ENCODE assay signal across 16 cellular contexts in genomic region chr22:43205261-43205691, GRCh38. TPM values are rescaled to one million over a fixed set of nuclear protein-coding genes. Genes with fewer than 3 reads are reported as not detected.
DNase-seq lines count a peak whose midpoint lies in the region; ATAC-seq and TF ChIP-seq lines count a peak whose summit lies in the region.
"Had no signal": no experiment of that assay in that cellular context is flagged by ENCODE, and none has a peak within 500 bp of the region (broad histone marks: within the 10 kb centered on the region; RNA-seq: fewer than 3 reads in every experiment).

No MANE protein-coding gene starts in this region.

- H3K9me3 Mint-ChIP-seq in activated CD4-positive, alpha-beta T cell treated with anti-CD3 and anti-CD28 coated beads, Interleukin-2, amount 10 ng/mL, durations not matched to agents 24 days and 14 days = no peaks in the 10 kb centered on the region
- H3K9me3 Mint-ChIP-seq in activated CD4-positive, alpha-beta T cell treated with anti-CD3 and anti-CD28 coated beads, Interleukin-2, amount 10 ng/mL, durations not matched to agents 7 days and 5 days = no peaks in the 10 kb centered on the region
- no peaks in the 10 kb centered on the region for H3K9me3 Mint-ChIP-seq in CD4-positive, alpha-beta memory T cell
- H3K9me3 Mint-ChIP-seq in activated T-helper 17 cell treated with anti-CD3 and anti-CD28 coated beads, Interleukin-2, amount 50 U/mL, for 72 hours = no peaks in the 10 kb centered on the region
- H3K9me3 Mint-ChIP-seq in GM23338 = no peaks in the 10 kb centered on the region; the same call in 2 of the 3 replicates

- no peaks in the 10 kb centered on the region for H3K9me3 ChIP-seq in CD4-positive, alpha-beta memory T cell (ENCODE audit: control insufficient read depth in 1 of 2, low read length in 2 of 2)
- H3K9me3 ChIP-seq: BLaER1 had no signal

- H3K79me2 ChIP-seq in GM23338 (replicated peaks; ENCODE audit: insufficient read depth) = no peaks in the 10 kb centered on the region

- no peak for TF ChIP-seq CTCF in GM23338 (conservative IDR thresholded peaks at IDR 0.05; ENCODE audit: low read depth in 2 of 2)

- intact Hi-C loops in activated CD4-positive, alpha-beta T cell treated with anti-CD3 and anti-CD28 coated beads, Interleukin-2, amount 10 ng/mL, durations not matched to agents 24 days and 14 days (cut with micrococcal nuclease) = no loop called here
- intact Hi-C loops in CD4-positive, alpha-beta memory T cell (cut with micrococcal nuclease) = no loop called here
- intact Hi-C loops in left colon (cut with DNase I, micrococcal nuclease) = no loop called here

- no peak for DNase-seq in activated CD4-positive, alpha-beta T cell treated with anti-CD3 and anti-CD28 coated beads, Interleukin-2, amount 10 ng/mL, durations not matched to agents 24 days and 14 days
- no peak for DNase-seq in activated CD4-positive, alpha-beta T cell treated with anti-CD3 and anti-CD28 coated beads, Interleukin-2, amount 10 ng/mL, durations not matched to agents 7 days and 5 days
- DNase-seq in CD4-positive, alpha-beta memory T cell = peak in 3 of 5 donors; percentile 8 to 10 (median 9)
- DNase-seq in left colon (no peak), GM23338 (ENCODE audit: low spot score) (no peak), medulla oblongata (ENCODE audit: extremely low spot score) (no peak)
- DNase-seq: 8988T, COR-L47, NCI-H1436, NCI-H2081, NCI-H524 had no signal

- H3K27me3 ChIP-seq in CD4-positive, alpha-beta memory T cell (ENCODE audit: insufficient read depth, low read length) = no peaks in the 10 kb centered on the region
- H3K27me3 ChIP-seq in GM23338 (ENCODE audit: insufficient read depth) = no peaks in the 10 kb centered on the region
- H3K27me3 ChIP-seq: BLaER1 had no signal

- peak; percentile 25 for ATAC-seq in activated T-helper 17 cell treated with anti-CD3 and anti-CD28 coated beads, Interleukin-2, amount 50 U/mL, for 72 hours (replicated peaks)
- peak; percentile 37 for ATAC-seq in left colon
- no peak for ATAC-seq in GM23338
- ATAC-seq in GM19328 (IDR thresholded peaks at IDR 0.05; ENCODE audit: unreplicated experiment) = no peak
- ATAC-seq: HCT116 had no signal

- POLR2A ChIA-PET in activated CD4-positive, alpha-beta T cell treated with anti-CD3 and anti-CD28 coated beads, Interleukin-2, amount 10 ng/mL, durations not matched to agents 7 days and 5 days (lab: Charles Lee) = no interaction called here
- POLR2A ChIA-PET in CD4-positive, alpha-beta memory T cell (lab: Charles Lee; ENCODE audit: partially characterized antibody) = no interaction called here

- H3K27me3 Mint-ChIP-seq in activated CD4-positive, alpha-beta T cell treated with anti-CD3 and anti-CD28 coated beads, Interleukin-2, amount 10 ng/mL, durations not matched to agents 24 days and 14 days = no peaks in the 10 kb centered on the region
- no peaks in the 10 kb centered on the region for H3K27me3 Mint-ChIP-seq in activated CD4-positive, alpha-beta T cell treated with anti-CD3 and anti-CD28 coated beads, Interleukin-2, amount 10 ng/mL, durations not matched to agents 7 days and 5 days
- peaks cover 0 to 1% of the 10 kb centered on the region in 2 donors for H3K27me3 Mint-ChIP-seq in CD4-positive, alpha-beta memory T cell
- H3K27me3 Mint-ChIP-seq in activated T-helper 17 cell treated with anti-CD3 and anti-CD28 coated beads, Interleukin-2, amount 50 U/mL, for 72 hours = no peaks in the 10 kb centered on the region
- peaks cover 13% of the 10 kb centered on the region for H3K27me3 Mint-ChIP-seq in GM23338 (ENCODE audit: insufficient read depth, low read depth, poor library complexity)

- CTCF ChIA-PET in activated CD4-positive, alpha-beta T cell treated with anti-CD3 and anti-CD28 coated beads, Interleukin-2, amount 10 ng/mL, durations not matched to agents 7 days and 5 days (lab: Charles Lee) = interaction anchor here (0.6 kb wide), 1 partner anchor 140 kb away, joined by 3 read pairs; no protein-coding TSS in a partner anchor
- CTCF ChIA-PET in CD4-positive, alpha-beta memory T cell (lab: Charles Lee; ENCODE audit: partially characterized antibody) = no interaction called here

- H3K27ac Mint-ChIP-seq in activated CD4-positive, alpha-beta T cell treated with anti-CD3 and anti-CD28 coated beads, Interleukin-2, amount 10 ng/mL, durations not matched to agents 24 days and 14 days = peak overlapping the region; percentile 62
- no peak overlapping the region for H3K27ac Mint-ChIP-seq in activated CD4-positive, alpha-beta T cell treated with anti-CD3 and anti-CD28 coated beads, Interleukin-2, amount 10 ng/mL, durations not matched to agents 7 days and 5 days
- peak overlapping the region in 1 of 7 donors; percentile 78 for H3K27ac Mint-ChIP-seq in CD4-positive, alpha-beta memory T cell
- H3K27ac Mint-ChIP-seq in activated T-helper 17 cell treated with anti-CD3 and anti-CD28 coated beads, Interleukin-2, amount 50 U/mL, for 72 hours = no peak overlapping the region
- no peak overlapping the region for H3K27ac Mint-ChIP-seq in GM23338
- H3K27ac Mint-ChIP-seq: IgD-negative memory B cell had no signal

- H3K4me2 ChIP-seq in GM23338 = no peak overlapping the region

- no peaks in the 10 kb centered on the region for H4K20me1 ChIP-seq in GM23338 (replicated peaks; ENCODE audit: insufficient read depth)
- H4K20me1 ChIP-seq: BLaER1 had no signal

- H3K4me1 ChIP-seq in CD4-positive, alpha-beta memory T cell (ENCODE audit: insufficient read depth, low read length) = peaks cover 22% of the 10 kb centered on the region
- H3K4me1 ChIP-seq in GM23338 (ENCODE audit: insufficient read depth) = peaks cover 3% of the 10 kb centered on the region; the same call in 1 of the 2 replicates

- no peaks in the 10 kb centered on the region for H3K36me3 Mint-ChIP-seq in activated CD4-positive, alpha-beta T cell treated with anti-CD3 and anti-CD28 coated beads, Interleukin-2, amount 10 ng/mL, durations not matched to agents 24 days and 14 days (ENCODE audit: low read depth)
- H3K36me3 Mint-ChIP-seq in activated CD4-positive, alpha-beta T cell treated with anti-CD3 and anti-CD28 coated beads, Interleukin-2, amount 10 ng/mL, durations not matched to agents 7 days and 5 days (ENCODE audit: low read depth) = no peaks in the 10 kb centered on the region
- no peaks in the 10 kb centered on the region for H3K36me3 Mint-ChIP-seq in CD4-positive, alpha-beta memory T cell
- no peaks in the 10 kb centered on the region for H3K36me3 Mint-ChIP-seq in activated T-helper 17 cell treated with anti-CD3 and anti-CD28 coated beads, Interleukin-2, amount 50 U/mL, for 72 hours (ENCODE audit: low read depth)
- no peaks in the 10 kb centered on the region for H3K36me3 Mint-ChIP-seq in GM23338 (ENCODE audit: low read depth)
- H3K36me3 Mint-ChIP-seq: IgD-negative memory B cell had no signal

- H3K9me2 ChIP-seq in GM23338 (ENCODE audit: insufficient read depth) = no peaks in the 10 kb centered on the region

- peaks cover 3% of the 10 kb centered on the region for H3K4me1 Mint-ChIP-seq in activated CD4-positive, alpha-beta T cell treated with anti-CD3 and anti-CD28 coated beads, Interleukin-2, amount 10 ng/mL, durations not matched to agents 24 days and 14 days
- peaks cover 2% of the 10 kb centered on the region for H3K4me1 Mint-ChIP-seq in activated CD4-positive, alpha-beta T cell treated with anti-CD3 and anti-CD28 coated beads, Interleukin-2, amount 10 ng/mL, durations not matched to agents 7 days and 5 days
- peaks cover 2 to 13% (median 6%) of the 10 kb centered on the region in 4 donors for H3K4me1 Mint-ChIP-seq in CD4-positive, alpha-beta memory T cell
- H3K4me1 Mint-ChIP-seq in activated T-helper 17 cell treated with anti-CD3 and anti-CD28 coated beads, Interleukin-2, amount 50 U/mL, for 72 hours = peaks cover 6% of the 10 kb centered on the region
- H3K4me1 Mint-ChIP-seq in GM23338 = peaks cover 12% of the 10 kb centered on the region; the same call in 2 of the 3 replicates
- H3K4me1 Mint-ChIP-seq: IgD-negative memory B cell had no signal

- no peak overlapping the region for H3K4me3 ChIP-seq in CD4-positive, alpha-beta memory T cell (ENCODE audit: low read length in 2 of 2)
- H3K4me3 ChIP-seq in GM23338 = no peak overlapping the region
- H3K4me3 ChIP-seq: BLaER1 had no signal

- H3K4me3 Mint-ChIP-seq in activated CD4-positive, alpha-beta T cell treated with anti-CD3 and anti-CD28 coated beads, Interleukin-2, amount 10 ng/mL, durations not matched to agents 24 days and 14 days = no peak overlapping the region
- no peak overlapping the region for H3K4me3 Mint-ChIP-seq in activated CD4-positive, alpha-beta T cell treated with anti-CD3 and anti-CD28 coated beads, Interleukin-2, amount 10 ng/mL, durations not matched to agents 7 days and 5 days
- no peak overlapping the region for H3K4me3 Mint-ChIP-seq in CD4-positive, alpha-beta memory T cell
- H3K4me3 Mint-ChIP-seq in activated T-helper 17 cell treated with anti-CD3 and anti-CD28 coated beads, Interleukin-2, amount 50 U/mL, for 72 hours = no peak overlapping the region
- no peak overlapping the region for H3K4me3 Mint-ChIP-seq in GM23338
- H3K4me3 Mint-ChIP-seq: IgD-negative memory B cell had no signal

- H2AFZ ChIP-seq in GM23338 = no peak overlapping the region

- H3F3A ChIP-seq in GM23338 (replicated peaks; ENCODE audit: low read depth) = no peaks in the 10 kb centered on the region

- no peak overlapping the region for H3K27ac ChIP-seq in CD4-positive, alpha-beta memory T cell (ENCODE audit: low read depth, low read length)
- H3K27ac ChIP-seq in GM23338 (ENCODE audit: low read depth) = no peak overlapping the region
- H3K27ac ChIP-seq: BLaER1 had no signal

- no peaks in the 10 kb centered on the region for H3K36me3 ChIP-seq in CD4-positive, alpha-beta memory T cell (ENCODE audit: insufficient read depth, low read length)
- H3K36me3 ChIP-seq in GM23338 (ENCODE audit: insufficient read depth) = no peaks in the 10 kb centered on the region
- H3K36me3 ChIP-seq: BLaER1 had no signal

RNA-seq across cellular contexts. Expression of gene TTLL12, which starts 18.3 kb away (rescaled TPM):
- 118 TPM in 2 replicates for total RNA-seq in activated CD4-positive, alpha-beta T cell treated with anti-CD3 and anti-CD28 coated beads, Interleukin-2, amount 10 ng/mL, durations not matched to agents 24 days and 14 days
- 10 to 100 TPM; 42.9 to 44.6 TPM for total RNA-seq in activated CD4-positive, alpha-beta T cell treated with anti-CD3 and anti-CD28 coated beads, Interleukin-2, amount 10 ng/mL, durations not matched to agents 7 days and 5 days
- 10 to 100 TPM; 28.5 to 29.6 TPM for total RNA-seq in CD4-positive, alpha-beta memory T cell
- 10 to 100 TPM; 20.8 to 28.6 TPM for polyA plus RNA-seq in CD4-positive, alpha-beta memory T cell
- 10 to 100 TPM; 53.5 to 84.8 TPM for total RNA-seq in activated T-helper 17 cell treated with anti-CD3 and anti-CD28 coated beads, Interleukin-2, amount 50 U/mL, for 72 hours
- total RNA-seq in left colon = 10 to 100 TPM; 79.5 to 91.6 TPM
- total RNA-seq in GM23338 (2014; rRNA removed; shearing (Covaris generic)) = 129 and 147 TPM in 2 replicates
- polyA plus RNA-seq in GM23338 (2016; fragmentation: Nextera tagmentation; extraction: Ambion mirVana) = 43.9 and 46.7 TPM in 2 replicates

RNA-seq across cellular contexts. Expression of gene TSPO, which starts 53.9 kb away (rescaled TPM):
- total RNA-seq in activated CD4-positive, alpha-beta T cell treated with anti-CD3 and anti-CD28 coated beads, Interleukin-2, amount 10 ng/mL, durations not matched to agents 24 days and 14 days = 126 and 138 TPM in 2 replicates
- total RNA-seq in activated CD4-positive, alpha-beta T cell treated with anti-CD3 and anti-CD28 coated beads, Interleukin-2, amount 10 ng/mL, durations not matched to agents 7 days and 5 days = 100 to 1,000 TPM in 1 of 2 experiments, 10 to 100 TPM in 1; 90.9 to 122 TPM
- 10 to 100 TPM; 66.9 to 71.0 TPM for total RNA-seq in CD4-positive, alpha-beta memory T cell
- polyA plus RNA-seq in CD4-positive, alpha-beta memory T cell = 100 to 1,000 TPM; 351 to 548 TPM
- 100 to 1,000 TPM; 127 to 199 TPM for total RNA-seq in activated T-helper 17 cell treated with anti-CD3 and anti-CD28 coated beads, Interleukin-2, amount 50 U/mL, for 72 hours
- total RNA-seq in left colon = 100 to 1,000 TPM; 250 to 259 TPM
- 42.5 and 44.7 TPM in 2 replicates for total RNA-seq in GM23338 (2014; rRNA removed; shearing (Covaris generic))
- 32.3 and 34.6 TPM in 2 replicates for polyA plus RNA-seq in GM23338 (2016; fragmentation: Nextera tagmentation; extraction: Ambion mirVana)

Comparison
In these comparisons a context has a peak if more than half of its experiments do, and no peak if none do; other contexts are left out.
1. DNase-seq: peak in CD4-positive, alpha-beta memory T cell (3 of 5); none in activated CD4-positive, alpha-beta T cell treated with anti-CD3 and anti-CD28 coated beads, Interleukin-2, amount 10 ng/mL, durations not matched to agents 24 days and 14 days (single experiment), activated CD4-positive, alpha-beta T cell treated with anti-CD3 and anti-CD28 coated beads, Interleukin-2, amount 10 ng/mL, durations not matched to agents 7 days and 5 days (single experiment), left colon (0 of 2), GM23338 (single experiment) and medulla oblongata (single experiment).
2. ATAC-seq: peak in activated T-helper 17 cell treated with anti-CD3 and anti-CD28 coated beads, Interleukin-2, amount 50 U/mL, for 72 hours (single experiment) and left colon (single experiment); none in GM23338 (single experiment) and GM19328 (single experiment).